9 cellular contexts compared by ENCODE assay signal in the genomic region with DNA sequence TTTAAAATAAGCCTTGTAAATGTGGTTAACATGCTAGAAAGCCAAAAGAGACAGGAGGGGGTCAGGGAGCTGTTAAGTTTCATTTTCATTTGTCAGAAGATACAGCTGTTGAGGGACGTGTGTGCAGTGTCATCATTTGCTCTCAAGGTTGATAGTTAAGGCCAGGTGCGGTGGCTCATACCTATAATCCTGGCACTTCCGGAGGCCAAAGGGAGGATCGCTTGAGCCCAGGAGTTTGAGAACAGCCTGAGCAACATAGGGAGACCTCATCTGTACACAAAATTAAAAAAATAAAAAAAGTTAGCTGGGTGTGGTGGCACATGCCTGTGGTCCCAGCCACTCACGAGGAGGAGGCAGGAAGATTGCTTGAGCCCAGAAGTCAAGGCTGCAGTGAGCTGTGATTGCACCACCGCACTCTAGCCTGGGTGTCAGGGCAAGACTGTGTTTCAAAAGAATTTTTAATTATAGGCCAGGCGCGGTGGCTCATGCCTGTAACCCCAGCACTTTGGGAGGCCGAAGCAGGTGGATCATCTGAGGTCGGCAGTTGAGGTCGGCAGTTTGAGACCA. TPM values are rescaled to one million over a fixed set of nuclear protein-coding genes. Genes with fewer than 3 reads are reported as not detected.
DNase-seq lines count a peak whose midpoint lies in the region; ATAC-seq, FAIRE-seq and TF ChIP-seq lines count a peak whose summit lies in the region.
"Had no signal": no experiment of that assay in that cellular context is flagged by ENCODE, and none has a peak within 500 bp of the region (broad histone marks: within the 10 kb centered on the region; RNA-seq: fewer than 3 reads in every experiment).

No MANE protein-coding gene starts in this region.

- TF ChIP-seq CTCF in GM12865 (IDR thresholded peaks at IDR 0.05; ENCODE audit: insufficient read depth, low read depth, low read length, missing control alignments) (no peak), Calu3 (IDR thresholded peaks at IDR 0.05; ENCODE audit: unreplicated experiment) (no peak)

- peak overlapping the region; percentile 82 to 87 for H3K4me3 Mint-ChIP-seq in effector memory CD8-positive, alpha-beta T cell
- H3K4me3 Mint-ChIP-seq in Calu3 (ENCODE audit: low read depth, unreplicated experiment): no peak overlapping the region
- H3K4me3 Mint-ChIP-seq: nephron progenitor cell had no signal

- intact Hi-C loops in Calu3 (cut with micrococcal nuclease; ENCODE audit: unreplicated experiment): no loop called here

- peak overlapping the region; percentile 34 for H3K4me3 ChIP-seq in GM12865 (ENCODE audit: low read depth, low read length)

- no TSS peak for BruUV-seq in Calu3 (replicated peaks; lab: Mats Ljungman, UMichigan)

- peaks cover 26 to 29% of the 10 kb centered on the region in 2 donors for H3K4me1 Mint-ChIP-seq in effector memory CD8-positive, alpha-beta T cell (ENCODE audit: low read depth in 2 of 2)
- no peaks in the 10 kb centered on the region for H3K4me1 Mint-ChIP-seq in Calu3 (ENCODE audit: low read depth, unreplicated experiment)
- H3K4me1 Mint-ChIP-seq: nephron progenitor cell had no signal

- H3K9me3 Mint-ChIP-seq in effector memory CD8-positive, alpha-beta T cell: no peaks in the 10 kb centered on the region
- no peaks in the 10 kb centered on the region for H3K9me3 Mint-ChIP-seq in Calu3 (ENCODE audit: low read depth, unreplicated experiment)
- H3K9me3 Mint-ChIP-seq: nephron progenitor cell had no signal

- H3K27ac Mint-ChIP-seq in effector memory CD8-positive, alpha-beta T cell: peak overlapping the region; percentile 96 to 97
- no peak overlapping the region for H3K27ac Mint-ChIP-seq in Calu3 (ENCODE audit: unreplicated experiment)
- H3K27ac Mint-ChIP-seq: nephron progenitor cell had no signal

- peaks cover 37% of the 10 kb centered on the region for H3K36me3 Mint-ChIP-seq in effector memory CD8-positive, alpha-beta T cell (ENCODE audit: insufficient read depth)
- H3K36me3 Mint-ChIP-seq in Calu3 (ENCODE audit: insufficient read depth, unreplicated experiment): peaks cover 10% of the 10 kb centered on the region

- ATAC-seq in GM21367 (IDR thresholded peaks at IDR 0.05; ENCODE audit: unreplicated experiment): peak; percentile 66
- ATAC-seq in HG03565 (IDR thresholded peaks at IDR 0.05; ENCODE audit: unreplicated experiment): peak; percentile 39
- peak; percentile 88 for ATAC-seq in effector memory CD8-positive, alpha-beta T cell (replicated peaks)
- ATAC-seq in HG03439 (IDR thresholded peaks at IDR 0.05; ENCODE audit: unreplicated experiment): no peak

- DNase-seq in GM12865 (ENCODE audit: low read depth) (peak; percentile 90), frontal cortex (ENCODE audit: low spot score in 2 of 2) (no peak), Calu3 (no peak)
- DNase-seq in effector memory CD8-positive, alpha-beta T cell: peak; percentile 18 to 47 (median 30)
- no peak for DNase-seq in stimulated activated naive CD4-positive, alpha-beta T cell (lab: John Stamatoyannopoulos, UW)
- DNase-seq: nephron progenitor cell had no signal

- no peaks in the 10 kb centered on the region for H3K27me3 Mint-ChIP-seq in effector memory CD8-positive, alpha-beta T cell
- no peaks in the 10 kb centered on the region for H3K27me3 Mint-ChIP-seq in Calu3 (ENCODE audit: unreplicated experiment)

- FAIRE-seq in frontal cortex (lab: Jason Lieb, UNC): no peak

- CTCF ChIA-PET in Calu3 (lab: Charles Lee): interaction anchor here (0.6 kb wide), 1 partner anchor 19 kb away, joined by 3 read pairs; no protein-coding TSS in a partner anchor

RNA-seq across cellular contexts. Expression of a gene that starts 22.7 kb away (rescaled TPM):
- 22.4 TPM for total RNA-seq in frontal cortex
- 48.3 and 51.6 TPM in 2 replicates for total RNA-seq in Calu3 (2022)

RNA-seq across cellular contexts. Expression of a gene that starts 23.3 kb away (rescaled TPM):
- total RNA-seq in frontal cortex (191 TPM), Calu3 (2022) (232 and 242 TPM in 2 replicates)

Comparison
In these comparisons a context has a peak if more than half of its experiments do, and no peak if none do; other contexts are left out.
1. DNase-seq: peak in GM12865 (single experiment) and effector memory CD8-positive, alpha-beta T cell (3 of 3); none in frontal cortex (0 of 2), Calu3 (single experiment) and stimulated activated naive CD4-positive, alpha-beta T cell (0 of 6).